In the genomic region with DNA sequence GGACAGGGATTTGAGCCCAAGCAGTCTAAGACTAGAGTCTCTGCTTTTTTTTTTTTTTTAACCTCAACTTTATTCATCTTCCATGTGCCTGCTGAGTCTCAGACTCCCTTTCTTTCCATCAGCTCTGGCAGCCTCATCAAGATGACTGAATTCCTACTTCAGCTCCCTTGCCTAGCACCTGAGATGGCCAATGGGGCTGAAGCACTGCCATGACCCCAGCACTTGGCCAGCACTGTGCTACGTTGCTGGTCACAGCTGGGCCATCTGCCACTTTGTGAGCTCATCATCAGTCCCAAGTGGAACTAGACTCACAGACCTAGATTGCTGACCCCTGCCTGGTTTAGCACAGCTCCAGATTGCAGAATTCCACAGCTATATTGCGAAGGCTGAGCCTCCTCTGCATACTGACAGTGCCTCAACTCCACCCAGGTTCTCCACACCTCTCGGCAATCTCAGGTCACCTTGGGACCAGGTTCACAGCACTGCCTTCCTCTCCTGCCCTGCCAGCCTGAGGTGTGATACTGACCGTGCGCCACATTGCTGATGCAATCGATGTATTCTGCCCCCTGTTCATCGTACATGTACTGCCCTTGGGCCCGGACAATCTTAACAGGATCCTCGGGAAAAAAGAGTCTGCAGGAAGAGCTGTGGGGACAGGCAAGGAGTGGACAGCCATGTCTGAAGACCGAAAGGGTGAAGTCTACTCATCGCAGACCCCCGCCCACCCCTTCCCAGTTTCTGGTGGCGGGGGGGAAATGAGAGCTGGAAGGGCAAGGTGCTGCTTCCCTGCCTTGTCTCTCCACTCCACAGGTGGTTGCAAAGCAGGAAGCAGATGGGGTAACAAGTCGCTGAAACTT, we compare ENCODE assay signal across 8 cellular contexts.
DNase-seq lines count a peak whose midpoint lies in the region; ATAC-seq and TF ChIP-seq lines count a peak whose summit lies in the region.

No MANE protein-coding gene starts in this region.

- peak; percentile 42 for DNase-seq in fibroblast of pulmonary artery (ENCODE audit: low read depth)
- no peak for DNase-seq in KG1 (lab: John Stamatoyannopoulos, UW)
- DNase-seq in SHP77 (lab: John Stamatoyannopoulos, UW), result no peak

- TF ChIP-seq POLR2A in Raji (IDR thresholded peaks at IDR 0.05; ENCODE audit: insufficient read depth, low read depth, low read length), result peak; percentile 19; the same call in 1 of the 2 replicates

- H3K27ac ChIP-seq in parathyroid adenoma, result no peak overlapping the region

- ATAC-seq in HG03439 (IDR thresholded peaks at IDR 0.05; ENCODE audit: unreplicated experiment), result no peak
- ATAC-seq in HG03521 (IDR thresholded peaks at IDR 0.05; ENCODE audit: unreplicated experiment), result no peak

- TF ChIP-seq CTCF in fibroblast of pulmonary artery (IDR thresholded peaks at IDR 0.05; ENCODE audit: low read length, missing control alignments) (no peak), parathyroid adenoma (IDR thresholded peaks at IDR 0.05) (no peak)

- H2AFZ ChIP-seq in parathyroid adenoma, result no peak overlapping the region

- H3K4me3 ChIP-seq in fibroblast of pulmonary artery (replicated peaks; ENCODE audit: low read depth, low read length), result peak overlapping the region; percentile 88
- H3K4me3 ChIP-seq in parathyroid adenoma (ENCODE audit: low read depth, low read length), result peak overlapping the region; percentile 68

- H3K36me3 ChIP-seq in ES-I3 (ENCODE audit: insufficient read depth, low read length) (peaks cover 6% of the 10 kb centered on the region; the same call in 1 of the 2 replicates), parathyroid adenoma (ENCODE audit: control insufficient read depth, insufficient read depth, low read length) (no peaks in the 10 kb centered on the region)

- no peaks in the 10 kb centered on the region for H3K9me3 ChIP-seq in ES-I3 (ENCODE audit: control insufficient read depth, insufficient read depth, low read length)
- no peaks in the 10 kb centered on the region for H3K9me3 ChIP-seq in parathyroid adenoma (ENCODE audit: control insufficient read depth, low read length)

- H3K27me3 ChIP-seq in parathyroid adenoma (ENCODE audit: control insufficient read depth, insufficient read depth, low read length), result no peaks in the 10 kb centered on the region

- H3K79me2 ChIP-seq in parathyroid adenoma, result no peaks in the 10 kb centered on the region

- peak overlapping the region; percentile 72 for H3K4me2 ChIP-seq in parathyroid adenoma (ENCODE audit: low read length)

- peak overlapping the region; percentile 57; the same call in 1 of the 2 replicates for H3K9ac ChIP-seq in ES-I3 (ENCODE audit: low read depth, low read length)
- no peak overlapping the region for H3K9ac ChIP-seq in parathyroid adenoma

- H3K4me1 ChIP-seq in ES-I3 (ENCODE audit: insufficient read depth, low read length) (peaks cover 6% of the 10 kb centered on the region; the same call in 1 of the 2 replicates), parathyroid adenoma (peaks cover 7% of the 10 kb centered on the region)
